In the genomic region with DNA sequence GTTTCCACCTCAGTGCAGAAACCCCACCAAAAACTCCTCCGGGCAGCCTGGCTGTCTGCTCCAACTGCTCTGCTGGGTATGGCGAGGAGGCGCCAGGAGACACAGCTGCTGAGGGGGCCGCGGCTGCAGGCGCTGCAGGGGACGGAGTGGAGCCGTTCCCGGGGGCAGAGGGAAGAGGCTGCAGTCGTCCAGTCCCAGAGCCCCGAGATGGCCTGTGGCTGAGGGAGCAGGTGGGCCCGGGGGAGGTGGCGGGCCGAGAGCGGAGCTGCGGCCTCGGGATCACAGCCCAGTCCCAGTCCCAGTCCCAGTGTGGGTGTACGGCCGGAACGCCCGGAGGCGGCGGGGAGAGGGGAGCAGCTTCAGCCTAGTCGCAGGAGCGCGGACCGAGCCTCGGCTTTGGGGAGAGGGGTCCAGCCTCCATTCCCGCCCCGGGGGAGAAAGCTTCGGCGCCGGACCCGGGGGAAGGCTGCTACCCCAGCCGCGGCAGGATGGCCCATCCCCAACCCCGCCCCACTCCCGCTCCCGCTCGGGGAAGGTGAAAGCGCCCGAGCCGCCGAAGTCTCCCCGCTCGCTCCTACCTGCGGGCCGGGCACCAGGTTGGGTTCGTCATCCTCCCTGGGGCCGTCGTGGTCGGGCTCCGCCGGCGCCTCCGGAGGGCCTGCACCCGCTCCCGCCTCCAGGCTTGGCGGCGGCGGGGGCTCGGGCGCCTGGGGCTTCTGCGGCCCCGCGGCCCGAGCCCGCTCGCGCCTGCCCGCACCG, we compare ENCODE assay signal across 1 cellular context.
TF ChIP-seq lines count a peak whose summit lies in the region.

No MANE protein-coding gene starts in this region.

TF ChIP-seq in IMR-90, 13 proteins besides CTCF, POLR2A, EP300 and RAD21:
- TF ChIP-seq, protein P1, sequence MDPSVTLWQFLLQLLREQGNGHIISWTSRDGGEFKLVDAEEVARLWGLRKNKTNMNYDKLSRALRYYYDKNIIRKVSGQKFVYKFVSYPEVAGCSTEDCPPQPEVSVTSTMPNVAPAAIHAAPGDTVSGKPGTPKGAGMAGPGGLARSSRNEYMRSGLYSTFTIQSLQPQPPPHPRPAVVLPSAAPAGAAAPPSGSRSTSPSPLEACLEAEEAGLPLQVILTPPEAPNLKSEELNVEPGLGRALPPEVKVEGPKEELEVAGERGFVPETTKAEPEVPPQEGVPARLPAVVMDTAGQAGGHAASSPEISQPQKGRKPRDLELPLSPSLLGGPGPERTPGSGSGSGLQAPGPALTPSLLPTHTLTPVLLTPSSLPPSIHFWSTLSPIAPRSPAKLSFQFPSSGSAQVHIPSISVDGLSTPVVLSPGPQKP (IDR thresholded peaks at IDR 0.05; ENCODE audit: borderline replicate concordance, low read depth, low read length) = no peak
- TF ChIP-seq CHD1 (IDR thresholded peaks at IDR 0.05; ENCODE audit: low read depth, low read length) (no peak), RCOR1 (IDR thresholded peaks at IDR 0.05; ENCODE audit: insufficient replicate concordance, low read length) (no peak)
- TF ChIP-seq, protein P2, sequence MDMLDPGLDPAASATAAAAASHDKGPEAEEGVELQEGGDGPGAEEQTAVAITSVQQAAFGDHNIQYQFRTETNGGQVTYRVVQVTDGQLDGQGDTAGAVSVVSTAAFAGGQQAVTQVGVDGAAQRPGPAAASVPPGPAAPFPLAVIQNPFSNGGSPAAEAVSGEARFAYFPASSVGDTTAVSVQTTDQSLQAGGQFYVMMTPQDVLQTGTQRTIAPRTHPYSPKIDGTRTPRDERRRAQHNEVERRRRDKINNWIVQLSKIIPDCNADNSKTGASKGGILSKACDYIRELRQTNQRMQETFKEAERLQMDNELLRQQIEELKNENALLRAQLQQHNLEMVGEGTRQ (IDR thresholded peaks at IDR 0.05; ENCODE audit: low read depth, low read length) = no peak
